7 cellular contexts compared by ENCODE assay signal in the genomic region with DNA sequence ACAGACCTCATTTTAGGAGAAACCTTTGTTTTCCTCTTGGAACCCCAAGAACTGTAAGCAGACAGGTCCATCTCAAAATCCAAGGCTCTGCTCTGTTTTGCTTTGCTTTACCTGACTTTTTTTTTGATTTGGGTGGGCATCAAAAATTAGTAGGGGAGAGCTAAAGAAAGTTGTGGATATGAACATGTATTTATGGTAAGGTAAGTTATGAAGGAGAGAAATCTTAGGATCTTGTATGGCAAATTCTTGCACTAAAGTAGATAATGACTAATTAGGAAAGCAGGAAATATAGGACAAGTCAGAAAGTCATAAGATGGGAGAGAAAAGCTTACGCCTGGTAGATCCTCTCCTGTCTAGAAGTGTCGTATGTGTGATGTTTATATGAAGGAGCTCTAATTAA.
"Had no signal": no experiment of that assay in that cellular context is flagged by ENCODE, and none has a peak within 500 bp of the region (broad histone marks: within the 10 kb centered on the region; RNA-seq: fewer than 3 reads in every experiment).

No MANE protein-coding gene starts in this region.

- H3K4me3 Mint-ChIP-seq: H9 had no signal

- FAIRE-seq: H54, HTR-8/SVneo had no signal

- H3K27ac Mint-ChIP-seq: H9 had no signal

- DNase-seq: GOT3, H9, HCEC 1CT, IMR-90, KBM-7 had no signal
